Comparison of ENCODE assay signal across 1 cellular context in genomic region chr10:122849900-122850605, GRCh38.
TF ChIP-seq lines count a peak whose summit lies in the region.

No MANE protein-coding gene starts in this region.

TF ChIP-seq in WTC11, 78 proteins besides CTCF, POLR2A, EP300 and RAD21:
- no peak for TF ChIP-seq ZNF219 (CRISPR knock-in tag; IDR thresholded peaks at IDR 0.05; ENCODE audit: borderline replicate concordance)
- no peak for TF ChIP-seq TCF7 (CRISPR knock-in tag; IDR thresholded peaks at IDR 0.05; ENCODE audit: low read depth)
- no peak for TF ChIP-seq ZNF317 (CRISPR knock-in tag; IDR thresholded peaks at IDR 0.05; ENCODE audit: borderline replicate concordance, low read depth)
- TF ChIP-seq CBFB (CRISPR knock-in tag; IDR thresholded peaks at IDR 0.05; ENCODE audit: low read depth) = no peak
- TF ChIP-seq ZNF425 (CRISPR knock-in tag; conservative IDR thresholded peaks at IDR 0.05) = no peak
- TF ChIP-seq CREB1 (CRISPR knock-in tag; IDR thresholded peaks at IDR 0.05) = no peak
- TF ChIP-seq KAT7 (CRISPR knock-in tag; IDR thresholded peaks at IDR 0.05; ENCODE audit: borderline replicate concordance) = no peak
- no peak for TF ChIP-seq ATF2 (CRISPR knock-in tag; IDR thresholded peaks at IDR 0.05; ENCODE audit: borderline replicate concordance, low read depth)
- no peak for TF ChIP-seq ZNF416 (CRISPR knock-in tag; IDR thresholded peaks at IDR 0.05)
- TF ChIP-seq, protein P1, sequence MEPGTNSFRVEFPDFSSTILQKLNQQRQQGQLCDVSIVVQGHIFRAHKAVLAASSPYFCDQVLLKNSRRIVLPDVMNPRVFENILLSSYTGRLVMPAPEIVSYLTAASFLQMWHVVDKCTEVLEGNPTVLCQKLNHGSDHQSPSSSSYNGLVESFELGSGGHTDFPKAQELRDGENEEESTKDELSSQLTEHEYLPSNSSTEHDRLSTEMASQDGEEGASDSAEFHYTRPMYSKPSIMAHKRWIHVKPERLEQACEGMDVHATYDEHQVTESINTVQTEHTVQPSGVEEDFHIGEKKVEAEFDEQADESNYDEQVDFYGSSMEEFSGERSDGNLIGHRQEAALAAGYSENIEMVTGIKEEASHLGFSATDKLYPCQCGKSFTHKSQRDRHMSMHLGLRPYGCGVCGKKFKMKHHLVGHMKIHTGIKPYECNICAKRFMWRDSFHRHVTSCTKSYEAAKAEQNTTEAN (CRISPR knock-in tag; IDR thresholded peaks at IDR 0.05) = no peak
- TF ChIP-seq, protein P2, sequence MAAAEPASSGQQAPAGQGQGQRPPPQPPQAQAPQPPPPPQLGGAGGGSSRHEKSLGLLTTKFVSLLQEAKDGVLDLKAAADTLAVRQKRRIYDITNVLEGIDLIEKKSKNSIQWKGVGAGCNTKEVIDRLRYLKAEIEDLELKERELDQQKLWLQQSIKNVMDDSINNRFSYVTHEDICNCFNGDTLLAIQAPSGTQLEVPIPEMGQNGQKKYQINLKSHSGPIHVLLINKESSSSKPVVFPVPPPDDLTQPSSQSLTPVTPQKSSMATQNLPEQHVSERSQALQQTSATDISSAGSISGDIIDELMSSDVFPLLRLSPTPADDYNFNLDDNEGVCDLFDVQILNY (CRISPR knock-in tag; IDR thresholded peaks at IDR 0.05) = no peak
- no peak for TF ChIP-seq STAT6 (CRISPR knock-in tag; conservative IDR thresholded peaks at IDR 0.05; ENCODE audit: low read depth)
